2 cellular contexts compared by ENCODE assay signal in genomic region chr2:74199275-74199701, GRCh38.
TF ChIP-seq lines count a peak whose summit lies in the region.

No MANE protein-coding gene starts in this region.

TF ChIP-seq in SK-N-SH, 30 proteins besides CTCF, POLR2A, EP300 and RAD21 (continued from another document):
- TF ChIP-seq, protein P1, sequence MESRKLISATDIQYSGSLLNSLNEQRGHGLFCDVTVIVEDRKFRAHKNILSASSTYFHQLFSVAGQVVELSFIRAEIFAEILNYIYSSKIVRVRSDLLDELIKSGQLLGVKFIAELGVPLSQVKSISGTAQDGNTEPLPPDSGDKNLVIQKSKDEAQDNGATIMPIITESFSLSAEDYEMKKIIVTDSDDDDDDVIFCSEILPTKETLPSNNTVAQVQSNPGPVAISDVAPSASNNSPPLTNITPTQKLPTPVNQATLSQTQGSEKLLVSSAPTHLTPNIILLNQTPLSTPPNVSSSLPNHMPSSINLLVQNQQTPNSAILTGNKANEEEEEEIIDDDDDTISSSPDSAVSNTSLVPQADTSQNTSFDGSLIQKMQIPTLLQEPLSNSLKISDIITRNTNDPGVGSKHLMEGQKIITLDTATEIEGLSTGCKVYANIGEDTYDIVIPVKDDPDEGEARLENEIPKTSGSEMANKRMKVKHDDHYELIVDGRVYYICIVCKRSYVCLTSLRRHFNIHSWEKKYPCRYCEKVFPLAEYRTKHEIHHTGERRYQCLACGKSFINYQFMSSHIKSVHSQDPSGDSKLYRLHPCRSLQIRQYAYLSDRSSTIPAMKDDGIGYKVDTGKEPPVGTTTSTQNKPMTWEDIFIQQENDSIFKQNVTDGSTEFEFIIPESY (IDR thresholded peaks at IDR 0.05; ENCODE audit: borderline replicate concordance, low read depth) = no peak
- TF ChIP-seq MXI1 (IDR thresholded peaks at IDR 0.05; ENCODE audit: low read depth, low read length) (no peak), MAX (IDR thresholded peaks at IDR 0.05; ENCODE audit: low read depth) (no peak)

TF ChIP-seq in SK-N-SH treated with all-trans-retinoic acid at 6 μM for 48 hours, 23 proteins besides CTCF, POLR2A, EP300 and RAD21 (continued from another document):
- TF ChIP-seq CSRNP3 (CRISPR knock-in tag; IDR thresholded peaks at IDR 0.05) = no peak
